1 cellular context compared by ENCODE assay signal in genomic region chr14:92465353-92466067, GRCh38.
TF ChIP-seq lines count a peak whose summit lies in the region.

No MANE protein-coding gene starts in this region.

TF ChIP-seq in WTC11, 78 proteins besides CTCF, POLR2A, EP300 and RAD21 (continued from another document):
- TF ChIP-seq ATF6 (CRISPR knock-in tag; IDR thresholded peaks at IDR 0.05): no peak
- no peak for TF ChIP-seq ZNF396 (CRISPR knock-in tag; IDR thresholded peaks at IDR 0.05; ENCODE audit: borderline replicate concordance)
- TF ChIP-seq ARID4B (CRISPR knock-in tag; IDR thresholded peaks at IDR 0.05; ENCODE audit: borderline replicate concordance): no peak
